9 cellular contexts compared by ENCODE assay signal in the genomic region with DNA sequence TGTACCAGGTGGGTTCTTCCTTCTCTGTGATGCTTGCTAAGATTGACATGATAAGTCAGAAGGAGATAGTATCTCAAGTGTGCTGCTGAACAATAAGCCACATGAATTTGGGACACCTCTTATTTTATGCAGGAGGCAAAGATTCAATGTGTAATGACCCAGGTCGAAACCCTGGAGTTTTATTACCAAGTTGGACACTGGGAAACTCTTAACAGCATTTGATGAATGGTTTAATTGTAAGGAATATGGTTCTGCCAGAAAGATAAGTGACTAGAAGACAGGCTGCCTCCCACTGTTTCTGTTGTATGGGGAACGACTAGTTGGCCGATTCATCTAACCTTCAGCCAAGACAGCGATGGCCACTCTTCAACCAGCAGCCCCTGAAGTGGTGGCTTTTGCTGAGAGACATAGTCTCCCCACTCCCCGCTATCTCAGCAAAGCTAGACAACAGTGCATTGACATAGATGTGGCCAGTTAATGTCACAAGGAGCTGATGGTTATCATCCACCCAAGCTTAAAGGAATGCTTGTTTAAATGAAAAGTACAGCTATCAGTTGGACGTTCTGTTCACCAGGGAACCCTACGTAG.
"Had no signal": no experiment of that assay in that cellular context is flagged by ENCODE, and none has a peak within 500 bp of the region (broad histone marks: within the 10 kb centered on the region; RNA-seq: fewer than 3 reads in every experiment).

No MANE protein-coding gene starts in this region.

- H3K4me3 Mint-ChIP-seq: activated T-helper 17 cell treated with anti-CD3 and anti-CD28 coated beads, Interleukin-2, amount 50 U/mL, for 72 hours; naive thymus-derived CD4-positive, alpha-beta T cell had no signal

- DNase-seq: activated CD4-positive, alpha-beta T cell treated with anti-CD3 and anti-CD28 coated beads for 1 hour; activated CD4-positive, alpha-beta T cell treated with anti-CD3 and anti-CD28 coated beads, Interleukin-2, amount 50 U/mL, for 48 hours; activated naive CD4-positive, alpha-beta T cell treated with Interleukin-2 at 50 U/mL for 16 hours; left ventricle myocardium inferior; mucosa of descending colon; naive thymus-derived CD4-positive, alpha-beta T cell; stimulated activated CD4-positive, alpha-beta T cell treated with anti-CD3 and anti-CD28 coated beads, Interleukin-2, amount 100 ng/mL, for 24 hours; T-helper 9 cell had no signal

- H3K9me3 Mint-ChIP-seq: activated T-helper 17 cell treated with anti-CD3 and anti-CD28 coated beads, Interleukin-2, amount 50 U/mL, for 72 hours; naive thymus-derived CD4-positive, alpha-beta T cell had no signal

- H3K4me1 Mint-ChIP-seq: activated T-helper 17 cell treated with anti-CD3 and anti-CD28 coated beads, Interleukin-2, amount 50 U/mL, for 72 hours had no signal

- H3K27ac Mint-ChIP-seq: activated T-helper 17 cell treated with anti-CD3 and anti-CD28 coated beads, Interleukin-2, amount 50 U/mL, for 72 hours had no signal

- H3K27me3 Mint-ChIP-seq: activated T-helper 17 cell treated with anti-CD3 and anti-CD28 coated beads, Interleukin-2, amount 50 U/mL, for 72 hours; naive thymus-derived CD4-positive, alpha-beta T cell had no signal
